Comparison of ENCODE assay signal across 1 cellular context in genomic region chr4:168508683-168509082, GRCh38.
TF ChIP-seq lines count a peak whose summit lies in the region.

No MANE protein-coding gene starts in this region.

TF ChIP-seq in IMR-90, 13 proteins besides CTCF, POLR2A, EP300 and RAD21:
- TF ChIP-seq MXI1 (IDR thresholded peaks at IDR 0.05; ENCODE audit: borderline replicate concordance, low read depth, low read length) (no peak), MAFK (IDR thresholded peaks at IDR 0.05; ENCODE audit: low read depth, low read length) (no peak), CHD1 (IDR thresholded peaks at IDR 0.05; ENCODE audit: low read depth, low read length) (no peak), RCOR1 (IDR thresholded peaks at IDR 0.05; ENCODE audit: insufficient replicate concordance, low read length) (no peak), NFE2L2 (IDR thresholded peaks at IDR 0.05; ENCODE audit: low read depth, low read length) (no peak), MAZ (IDR thresholded peaks at IDR 0.05; ENCODE audit: borderline replicate concordance, low read depth, low read length) (no peak), ELK1 (IDR thresholded peaks at IDR 0.05; ENCODE audit: borderline replicate concordance, low read depth, low read length) (no peak), BHLHE40 (IDR thresholded peaks at IDR 0.05; ENCODE audit: low read depth, low read length) (no peak), CEBPB (IDR thresholded peaks at IDR 0.05; ENCODE audit: low read depth, low read length) (no peak), RFX5 (IDR thresholded peaks at IDR 0.05; ENCODE audit: low read depth, low read length) (no peak), SMC3 (IDR thresholded peaks at IDR 0.05; ENCODE audit: low read depth, low read length) (no peak), FOS (IDR thresholded peaks at IDR 0.05; ENCODE audit: low read depth, low read length) (no peak), USF2 (IDR thresholded peaks at IDR 0.05; ENCODE audit: low read depth, low read length) (no peak)
TF ChIP-seq in IMR-90: peak in this region for 0.
